15 cellular contexts compared by ENCODE assay signal in the genomic region with DNA sequence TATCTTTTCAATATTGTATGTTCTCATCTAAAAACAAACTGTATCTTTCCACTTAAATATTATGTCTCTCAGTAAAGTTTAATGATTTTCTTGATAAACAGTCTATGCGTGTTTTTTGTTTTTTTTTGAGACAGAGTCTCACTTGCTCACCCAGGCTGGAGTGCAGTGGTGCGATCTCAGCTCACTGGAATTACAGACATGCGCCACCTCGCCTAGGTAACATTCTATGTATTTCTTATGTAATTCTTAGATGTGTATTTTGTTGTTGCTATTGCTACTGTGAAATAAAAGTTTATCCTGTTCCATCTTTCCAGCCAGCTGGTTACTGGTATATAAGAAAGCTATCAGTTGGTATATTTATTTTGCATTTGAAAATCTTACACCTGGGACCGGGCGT. TPM values are rescaled to one million over a fixed set of nuclear protein-coding genes. Genes with fewer than 3 reads are reported as not detected.
DNase-seq lines count a peak whose midpoint lies in the region; ATAC-seq and TF ChIP-seq lines count a peak whose summit lies in the region.
"Had no signal": no experiment of that assay in that cellular context is flagged by ENCODE, and none has a peak within 500 bp of the region (broad histone marks: within the 10 kb centered on the region; RNA-seq: fewer than 3 reads in every experiment).

No MANE protein-coding gene starts in this region.

- peaks cover 5% of the 10 kb centered on the region; the same call in 1 of the 2 replicates for H3K9me3 ChIP-seq in AG04450 (ENCODE audit: control insufficient read depth, insufficient read depth, low read length)

- H3K4me3 ChIP-seq in AG04450 (ENCODE audit: low read depth, low read length) = no peak overlapping the region
- H3K4me3 ChIP-seq: cardiac muscle cell, neural progenitor cell had no signal

- peak; percentile 18 for ATAC-seq in HG02852 (IDR thresholded peaks at IDR 0.05; ENCODE audit: unreplicated experiment)
- ATAC-seq: activated T-cell treated with anti-CD3 and anti-CD28 coated beads, Interleukin-2, amount 50 U/mL, for 4 hours had no signal

- H3K27ac ChIP-seq in AG04450 (ENCODE audit: low read depth, low read length) (peak overlapping the region; percentile 62), VCaP (peak overlapping the region; percentile 45)
- H3K27ac ChIP-seq: cardiac muscle cell, neural progenitor cell had no signal

- no peak for TF ChIP-seq CTCF in AG04450 (IDR thresholded peaks at IDR 0.05; ENCODE audit: low read depth, low read length)
- no peak for TF ChIP-seq CTCF in VCaP (conservative IDR thresholded peaks at IDR 0.05)

- CTCF ChIA-PET in AG04450 (lab: Charles Lee) = no interaction called here

- DNase-seq in AG04450 (ENCODE audit: low read depth, low spot score) = no peak
- peak; percentile 73 for DNase-seq in islet precursor cell
- no peak for DNase-seq in hepatic stellate cell (ENCODE audit: low spot score)
- DNase-seq in activated CD4-positive, alpha-beta T cell treated with anti-CD3 and anti-CD28 coated beads for 48 hours = no peak
- DNase-seq in mucosa of gallbladder (ENCODE audit: low spot score) = no peak
- DNase-seq in amygdala (lab: John Stamatoyannopoulos, UW) = no peak
- DNase-seq: activated T-cell treated with anti-CD3 and anti-CD28 coated beads, Interleukin-2, amount 50 U/mL, for 4 hours; DMS79; NCI-H146; NCI-H69; SHP77 treated with DMSO at 0.1 percent for 48 hours had no signal

- POLR2A ChIA-PET in AG04450 (lab: Yijun Ruan, JAX) = interaction anchor here (1.0 to 1.3 kb wide), 3 partner anchors 11 to 52 kb away, joined by 3 read pairs; no protein-coding TSS in a partner anchor

- no peaks in the 10 kb centered on the region for H3K27me3 ChIP-seq in AG04450 (ENCODE audit: control insufficient read depth, insufficient read depth, low read length)
- H3K27me3 ChIP-seq: cardiac muscle cell, neural progenitor cell had no signal

RNA-seq across cellular contexts. Expression of gene ABHD12, which starts 29.4 kb away (rescaled TPM):
- polyA plus RNA-seq in AG04450 (2011; rRNA removed) = 33.6 and 38.5 TPM in 2 replicates
- polyA minus RNA-seq in AG04450 (2011; rRNA and poly(A)+ RNA removed) = 31.8 and 39.3 TPM in 2 replicates
- 81.1 TPM for total RNA-seq in mucosa of gallbladder

RNA-seq across cellular contexts. Expression of gene GINS1, which starts 46.2 kb away (rescaled TPM):
- polyA plus RNA-seq in AG04450 (2011; rRNA removed) = 2.8 and 3.7 TPM in 2 replicates
- 3.1 and 3.4 TPM in 2 replicates for polyA minus RNA-seq in AG04450 (2011; rRNA and poly(A)+ RNA removed)
- 1.4 TPM for total RNA-seq in mucosa of gallbladder
